ENCODE assay signal across 11 cellular contexts in the genomic region with DNA sequence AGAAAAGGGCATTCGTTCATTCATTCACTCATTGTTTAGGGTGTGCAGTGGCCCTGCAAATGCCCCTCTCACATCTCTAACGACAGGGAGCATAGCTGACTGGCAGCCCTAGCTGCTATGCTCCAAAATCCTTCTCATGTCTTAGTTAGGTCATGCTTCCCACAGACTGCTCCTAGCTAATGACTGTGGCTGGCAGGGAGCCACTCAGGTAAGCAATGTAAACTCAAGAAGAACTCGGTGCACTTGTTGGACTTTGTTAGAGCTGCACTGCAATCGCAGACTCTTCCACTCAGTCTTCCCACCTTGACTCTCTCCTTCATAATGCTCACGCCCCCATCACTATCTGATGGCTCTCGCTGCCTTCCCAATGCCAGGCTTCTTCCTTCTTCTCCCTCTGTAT. TPM values are rescaled to one million over a fixed set of nuclear protein-coding genes. Genes with fewer than 3 reads are reported as not detected.
DNase-seq lines count a peak whose midpoint lies in the region; ATAC-seq and TF ChIP-seq lines count a peak whose summit lies in the region.
"Had no signal": no experiment of that assay in that cellular context is flagged by ENCODE, and none has a peak within 500 bp of the region (broad histone marks: within the 10 kb centered on the region; RNA-seq: fewer than 3 reads in every experiment).

No MANE protein-coding gene starts in this region.

- peak overlapping the region; percentile 17; the same call in 1 of the 2 replicates for H3K4me3 ChIP-seq in Karpas-422 (ENCODE audit: low read length)

- no peaks in the 10 kb centered on the region for H3K36me3 Mint-ChIP-seq in CD4-positive, alpha-beta T cell (ENCODE audit: low read depth)
- H3K36me3 Mint-ChIP-seq in central memory CD8-positive, alpha-beta T cell (ENCODE audit: insufficient read depth), result peaks cover 1% of the 10 kb centered on the region
- H3K36me3 Mint-ChIP-seq in natural killer cell treated with Interleukin-12 subunit alpha and Interleukin-12 subunit beta and Interleukin-15 and Interleukin-18, amount 100 ng/mL, for 72 hours, result no peaks in the 10 kb centered on the region

- no peaks in the 10 kb centered on the region for H3K36me3 ChIP-seq in Karpas-422 (ENCODE audit: insufficient read depth, low read length)

- ATAC-seq in CD4-positive, alpha-beta T cell (ENCODE audit: poor library complexity), result no peak
- ATAC-seq in central memory CD8-positive, alpha-beta T cell (replicated peaks; ENCODE audit: extremely low read depth, poor library complexity, severe bottlenecking), result no peak
- no peak for ATAC-seq in natural killer cell treated with Interleukin-12 subunit alpha and Interleukin-12 subunit beta and Interleukin-15 and Interleukin-18, amount 100 ng/mL, for 72 hours
- ATAC-seq in GM18505 (IDR thresholded peaks at IDR 0.05; ENCODE audit: unreplicated experiment) (no peak), GM18873 (IDR thresholded peaks at IDR 0.05; ENCODE audit: low FRiP score, unreplicated experiment) (no peak), GM18867 (IDR thresholded peaks at IDR 0.05; ENCODE audit: unreplicated experiment) (no peak)

- POLR2A ChIA-PET in CD4-positive, alpha-beta T cell (lab: Charles Lee), result interaction anchor here (0.7 to 1.7 kb wide), 2 partner anchors 194 to 370 kb away, joined by 4 to 5 read pairs; no protein-coding TSS in a partner anchor

- peak overlapping the region; percentile 82 for H3K4me3 Mint-ChIP-seq in CD4-positive, alpha-beta T cell
- H3K4me3 Mint-ChIP-seq in central memory CD8-positive, alpha-beta T cell, result peak overlapping the region; percentile 70
- peak overlapping the region; percentile 72 for H3K4me3 Mint-ChIP-seq in natural killer cell treated with Interleukin-12 subunit alpha and Interleukin-12 subunit beta and Interleukin-15 and Interleukin-18, amount 100 ng/mL, for 72 hours

- DNase-seq in CD4-positive, alpha-beta T cell, result no peak
- DNase-seq in Karpas-422, result no peak
- no peak for DNase-seq in central memory CD8-positive, alpha-beta T cell (ENCODE audit: low spot score in 2 of 2)
- no peak for DNase-seq in natural killer cell treated with Interleukin-12 subunit alpha and Interleukin-12 subunit beta and Interleukin-15 and Interleukin-18, amount 100 ng/mL, for 72 hours (ENCODE audit: low spot score)
- DNase-seq in AG08396 (ENCODE audit: low spot score), result no peak
- DNase-seq: NCI-H510A had no signal

- H3K27ac Mint-ChIP-seq in CD4-positive, alpha-beta T cell, result no peak overlapping the region
- H3K27ac Mint-ChIP-seq in central memory CD8-positive, alpha-beta T cell (ENCODE audit: low read depth), result peak overlapping the region; percentile 24
- H3K27ac Mint-ChIP-seq in natural killer cell treated with Interleukin-12 subunit alpha and Interleukin-12 subunit beta and Interleukin-15 and Interleukin-18, amount 100 ng/mL, for 72 hours, result peak overlapping the region in 1 of 2 donors; percentile 1

- H4K20me1 ChIP-seq in Karpas-422 (ENCODE audit: insufficient read depth, low read depth, low read length), result no peaks in the 10 kb centered on the region

- H3K27me3 ChIP-seq in CD4-positive, alpha-beta T cell (ENCODE audit: control insufficient read depth, insufficient read depth, low read length), result no peaks in the 10 kb centered on the region
- no peaks in the 10 kb centered on the region for H3K27me3 ChIP-seq in Karpas-422 (ENCODE audit: low read length)

- no peaks in the 10 kb centered on the region for H3K9me3 Mint-ChIP-seq in CD4-positive, alpha-beta T cell
- H3K9me3 Mint-ChIP-seq in central memory CD8-positive, alpha-beta T cell, result no peaks in the 10 kb centered on the region
- H3K9me3 Mint-ChIP-seq in natural killer cell treated with Interleukin-12 subunit alpha and Interleukin-12 subunit beta and Interleukin-15 and Interleukin-18, amount 100 ng/mL, for 72 hours, result no peaks in the 10 kb centered on the region

- CTCF ChIA-PET in CD4-positive, alpha-beta T cell (lab: Charles Lee), result interaction anchor here (0.5 to 1.8 kb wide), 13 partner anchors 9 to 704 kb away, joined by 3 to 14 read pairs (median 3); a partner anchor contains a TSS

- no peaks in the 10 kb centered on the region for H3K9me3 ChIP-seq in CD4-positive, alpha-beta T cell (ENCODE audit: control insufficient read depth, low read length)
- H3K9me3 ChIP-seq in Karpas-422 (ENCODE audit: low read length), result no peaks in the 10 kb centered on the region

- H2AFZ ChIP-seq in Karpas-422 (ENCODE audit: low read length), result peak overlapping the region; percentile 87

- peaks cover 5% of the 10 kb centered on the region for H3K4me1 Mint-ChIP-seq in CD4-positive, alpha-beta T cell (ENCODE audit: low read depth)
- H3K4me1 Mint-ChIP-seq in central memory CD8-positive, alpha-beta T cell, result peaks cover 11% of the 10 kb centered on the region
- peaks cover 5 to 6% of the 10 kb centered on the region in 2 donors for H3K4me1 Mint-ChIP-seq in natural killer cell treated with Interleukin-12 subunit alpha and Interleukin-12 subunit beta and Interleukin-15 and Interleukin-18, amount 100 ng/mL, for 72 hours (ENCODE audit: low read depth in 2 of 2)

- 0 out of 2 replicates have a peak overlapping the region, but pooled peaks have one; percentile 12 for H3K9ac ChIP-seq in Karpas-422 (ENCODE audit: low read length)

- no peak for TF ChIP-seq CTCF in CD4-positive, alpha-beta T cell (IDR thresholded peaks at IDR 0.05)

- peaks cover 44% of the 10 kb centered on the region for H3K4me1 ChIP-seq in Karpas-422 (ENCODE audit: low read length)

- no peaks in the 10 kb centered on the region for H3K9me2 ChIP-seq in Karpas-422 (replicated peaks; ENCODE audit: insufficient read depth, low read length)

- H3K27ac ChIP-seq in CD4-positive, alpha-beta T cell (ENCODE audit: low read depth, low read length), result no peak overlapping the region
- no peak overlapping the region for H3K27ac ChIP-seq in Karpas-422 (ENCODE audit: low read length)

- intact Hi-C loops in CD4-positive, alpha-beta T cell (cut with DNase I, micrococcal nuclease), result loop anchor here (1.0 to 10.0 kb wide), 13 partner anchors 120 to 1028 kb away; a partner anchor contains a TSS

- peaks cover 2% of the 10 kb centered on the region for H3K27me3 Mint-ChIP-seq in CD4-positive, alpha-beta T cell
- peaks cover 5% of the 10 kb centered on the region for H3K27me3 Mint-ChIP-seq in central memory CD8-positive, alpha-beta T cell
- peaks cover 7 to 16% of the 10 kb centered on the region in 2 donors for H3K27me3 Mint-ChIP-seq in natural killer cell treated with Interleukin-12 subunit alpha and Interleukin-12 subunit beta and Interleukin-15 and Interleukin-18, amount 100 ng/mL, for 72 hours

- H3K79me2 ChIP-seq in Karpas-422 (ENCODE audit: low read length), result no peaks in the 10 kb centered on the region

- TF ChIP-seq POLR2A in GM18505 (IDR thresholded peaks at IDR 0.05; ENCODE audit: borderline replicate concordance, extremely low read depth, insufficient read depth, insufficient read length), result no peak

- H3K4me2 ChIP-seq in Karpas-422 (ENCODE audit: low read depth, low read length, poor library complexity, severe bottlenecking), result peak overlapping the region; percentile 51

RNA-seq across cellular contexts. Expression of a gene that starts 24.1 kb away (rescaled TPM):
- total RNA-seq in CD4-positive, alpha-beta T cell, result not detected
- total RNA-seq in Karpas-422 (2014; rRNA removed; shearing (Covaris generic); ENCODE audit: low replicate concordance), result not detected in 2 replicates
- not detected for total RNA-seq in natural killer cell treated with Interleukin-12 subunit alpha and Interleukin-12 subunit beta and Interleukin-15 and Interleukin-18, amount 100 ng/mL, for 72 hours
- total RNA-seq: lung microvascular endothelial cell, ureter had no signal

RNA-seq across cellular contexts. Expression of a gene that starts 40.7 kb away (rescaled TPM):
- under 1 TPM in 1 of 2 experiments, not detected in 1; 0.19 TPM for total RNA-seq in CD4-positive, alpha-beta T cell
- total RNA-seq in Karpas-422 (2014; rRNA removed; shearing (Covaris generic); ENCODE audit: low replicate concordance), result 0.36 TPM in 1 of 2 replicates, not detected in the other
- not detected for total RNA-seq in natural killer cell treated with Interleukin-12 subunit alpha and Interleukin-12 subunit beta and Interleukin-15 and Interleukin-18, amount 100 ng/mL, for 72 hours
- total RNA-seq: lung microvascular endothelial cell had no signal

RNA-seq across cellular contexts. Expression of a gene that starts 49.3 kb away (rescaled TPM):
- not detected for total RNA-seq in CD4-positive, alpha-beta T cell
- total RNA-seq in Karpas-422 (2014; rRNA removed; shearing (Covaris generic); ENCODE audit: low replicate concordance), result not detected in 2 replicates
- not detected for total RNA-seq in natural killer cell treated with Interleukin-12 subunit alpha and Interleukin-12 subunit beta and Interleukin-15 and Interleukin-18, amount 100 ng/mL, for 72 hours
- total RNA-seq: lung microvascular endothelial cell, ureter had no signal
